Comparison of ENCODE assay signal across 23 cellular contexts in genomic region chr2:96542357-96542977, GRCh38. TPM values are rescaled to one million over a fixed set of nuclear protein-coding genes. Genes with fewer than 3 reads are reported as not detected.
A peak's percentile ranks its signal among the peaks of the same experiment; 100 is the strongest.
DNase-seq lines count a peak whose midpoint lies in the region; ATAC-seq and TF ChIP-seq lines count a peak whose summit lies in the region.
"Had no signal": no experiment of that assay in that cellular context is flagged by ENCODE, and none has a peak within 500 bp of the region (broad histone marks: within the 10 kb centered on the region; RNA-seq: fewer than 3 reads in every experiment).

No MANE protein-coding gene starts in this region.

- POLR2A ChIA-PET in MCF 10A (lab: Yijun Ruan, JAX): interaction anchor here (1.2 to 3.0 kb wide), 2 partner anchors 11 kb away, joined by 3 to 6 read pairs; no protein-coding TSS in a partner anchor

- H3K9me3 Mint-ChIP-seq in MCF 10A (ENCODE audit: unreplicated experiment) (no peaks in the 10 kb centered on the region), memory B cell (no peaks in the 10 kb centered on the region), nephron progenitor cell (peaks cover 24% of the 10 kb centered on the region)
- H3K9me3 Mint-ChIP-seq: activated naive CD4-positive, alpha-beta T cell treated with anti-CD3 and anti-CD28 coated beads, Interleukin-2, amount 10 ng/mL, durations not matched to agents 7 days and 5 days; stimulated activated naive B cell treated with anti-CD40 and anti-IgM and Interleukin-4, amounts not matched to agents 10 μg/mL and 1 μg/mL and 100 μg/mL, for 72 hours had no signal

- H3K27me3 ChIP-seq in breast epithelium: no peaks in the 10 kb centered on the region
- H3K27me3 ChIP-seq in body of pancreas: no peaks in the 10 kb centered on the region

- H3K27me3 Mint-ChIP-seq in MCF 10A (ENCODE audit: insufficient read depth, unreplicated experiment) (no peaks in the 10 kb centered on the region), T-helper 17 cell (no peaks in the 10 kb centered on the region), memory B cell (no peaks in the 10 kb centered on the region), nephron progenitor cell (ENCODE audit: low read depth, poor library complexity) (peaks cover 21% of the 10 kb centered on the region)
- H3K27me3 Mint-ChIP-seq: stimulated activated naive B cell treated with anti-CD40 and anti-IgM and Interleukin-4, amounts not matched to agents 10 μg/mL and 1 μg/mL and 100 μg/mL, for 72 hours had no signal

- 81 to 82% methylated on average over 8 of the region's 8 CpGs for WGBS in body of pancreas, 2 donors

- H3K27ac ChIP-seq in breast epithelium: peak overlapping the region; percentile 6 to 69
- H3K27ac ChIP-seq in body of pancreas: no peak overlapping the region
- H3K27ac ChIP-seq: C4-2B, thoracic aorta had no signal

- peaks cover 8% of the 10 kb centered on the region for H3K4me1 Mint-ChIP-seq in MCF 10A (ENCODE audit: insufficient read depth, unreplicated experiment)
- H3K4me1 Mint-ChIP-seq in T-helper 17 cell: peaks cover 64% of the 10 kb centered on the region
- H3K4me1 Mint-ChIP-seq in memory B cell: peaks cover 32% of the 10 kb centered on the region
- peaks cover 21% of the 10 kb centered on the region for H3K4me1 Mint-ChIP-seq in nephron progenitor cell

- DNase-seq in breast epithelium (ENCODE audit: low spot score in 2 of 2) (no peak), MCF 10A (ENCODE audit: unreplicated experiment) (no peak), T-helper 17 cell (no peak), memory B cell (ENCODE audit: low spot score in 2 of 2) (no peak), pons (ENCODE audit: low spot score) (no peak), nephron progenitor cell (no peak), body of pancreas (no peak), T1000 (lab: John Stamatoyannopoulos, UW) (no peak)
- DNase-seq: activated CD4-positive, alpha-beta T cell treated with anti-CD3 and anti-CD28 coated beads for 4 hours; activated naive CD4-positive, alpha-beta T cell treated with anti-CD3 and anti-CD28 coated beads, Interleukin-2, amount 10 ng/mL, durations not matched to agents 7 days and 5 days; caudate nucleus; DMS153; H9; Kasumi-1; mammary epithelial cell; NCI-H1694; NCI-H2171 treated with DMSO at 0.1 percent for 48 hours; stimulated activated CD4-positive, alpha-beta T cell treated with anti-CD3 and anti-CD28 coated beads, Interleukin-2, amount 100 ng/mL, for 48 hours; stimulated activated naive B cell treated with anti-CD40 and anti-IgM and Interleukin-4, amounts not matched to agents 10 μg/mL and 1 μg/mL and 100 μg/mL, for 72 hours had no signal

- H3K9me3 ChIP-seq in breast epithelium (no peaks in the 10 kb centered on the region), T-helper 17 cell (ENCODE audit: control insufficient read depth, low read length, poor library complexity, severe bottlenecking) (no peaks in the 10 kb centered on the region), body of pancreas (no peaks in the 10 kb centered on the region)
- H3K9me3 ChIP-seq: thoracic aorta had no signal

- ATAC-seq in T-helper 17 cell: no peak
- ATAC-seq in memory B cell (ENCODE audit: low read depth): no peak
- ATAC-seq in body of pancreas: no peak
- ATAC-seq: Panc1; stimulated activated naive B cell treated with anti-CD40 and anti-IgM and Interleukin-4, amounts not matched to agents 10 μg/mL and 1 μg/mL and 100 μg/mL, for 72 hours had no signal

- H3K36me3 Mint-ChIP-seq in MCF 10A (ENCODE audit: insufficient read depth, unreplicated experiment) (peaks cover 6% of the 10 kb centered on the region), T-helper 17 cell (ENCODE audit: low read depth) (peaks cover 5% of the 10 kb centered on the region), memory B cell (peaks cover 16% of the 10 kb centered on the region), nephron progenitor cell (ENCODE audit: low read depth) (peaks cover 25% of the 10 kb centered on the region)

- no TSS peak for BruUV-seq in MCF 10A (replicated peaks; lab: Mats Ljungman, UMichigan)

- H3K4me3 ChIP-seq in breast epithelium (no peak overlapping the region), body of pancreas (no peak overlapping the region)
- H3K4me3 ChIP-seq: thoracic aorta had no signal

- TF ChIP-seq POLR2A in breast epithelium (IDR thresholded peaks at IDR 0.05) (no peak), body of pancreas (IDR thresholded peaks at IDR 0.05) (no peak)

- CTCF ChIA-PET in MCF 10A (lab: Yijun Ruan, JAX): interaction anchor here (0.6 to 2.5 kb wide), 4 partner anchors 11 to 359 kb away, joined by 3 to 30 read pairs (median 4); no protein-coding TSS in a partner anchor

- TF ChIP-seq CTCF in breast epithelium (IDR thresholded peaks at IDR 0.05) (no peak), MCF 10A (IDR thresholded peaks at IDR 0.05; ENCODE audit: unreplicated experiment) (no peak), nephron progenitor cell (IDR thresholded peaks at IDR 0.05) (no peak), body of pancreas (IDR thresholded peaks at IDR 0.05) (no peak)

- H3K4me3 Mint-ChIP-seq in MCF 10A (ENCODE audit: unreplicated experiment) (no peak overlapping the region), T-helper 17 cell (peak overlapping the region; percentile 70), memory B cell (no peak overlapping the region), nephron progenitor cell (no peak overlapping the region)
- H3K4me3 Mint-ChIP-seq: activated naive CD4-positive, alpha-beta T cell treated with anti-CD3 and anti-CD28 coated beads, Interleukin-2, amount 10 ng/mL, durations not matched to agents 7 days and 5 days; H9 had no signal

- H3K4me1 ChIP-seq in breast epithelium (peaks cover 5 to 13% of the 10 kb centered on the region in 2 donors), body of pancreas (peaks cover 10% of the 10 kb centered on the region)

- H3K27ac Mint-ChIP-seq in MCF 10A (ENCODE audit: low read depth, unreplicated experiment): no peak overlapping the region
- H3K27ac Mint-ChIP-seq in T-helper 17 cell: peak overlapping the region; percentile 43
- peak overlapping the region; percentile 2 for H3K27ac Mint-ChIP-seq in memory B cell
- no peak overlapping the region for H3K27ac Mint-ChIP-seq in nephron progenitor cell
- H3K27ac Mint-ChIP-seq: activated naive CD4-positive, alpha-beta T cell treated with anti-CD3 and anti-CD28 coated beads, Interleukin-2, amount 10 ng/mL, durations not matched to agents 7 days and 5 days; H9; stimulated activated naive B cell treated with anti-CD40 and anti-IgM and Interleukin-4, amounts not matched to agents 10 μg/mL and 1 μg/mL and 100 μg/mL, for 72 hours had no signal

- intact Hi-C loops in breast epithelium (cut with DNase I; ENCODE audit: low total_unique reads) (no loop called here), MCF 10A (cut with micrococcal nuclease) (no loop called here), body of pancreas (cut with DNase I) (no loop called here)

- H3K36me3 ChIP-seq in breast epithelium (no peaks in the 10 kb centered on the region), body of pancreas (replicated peaks in 1 of 2; ENCODE audit: insufficient read depth in 1 of 2, low read depth in 2 of 2) (no peaks in the 10 kb centered on the region)

RNA-seq across cellular contexts. Expression of gene ARID5A, which starts 5.9 kb away (rescaled TPM):
- total RNA-seq in breast epithelium (100 to 1,000 TPM in 1 of 3 donors, 10 to 100 TPM in 2; 18.9 to 132 (median 56.4) TPM), MCF 10A (2022) (3.0 and 3.4 TPM in 2 replicates), T-helper 17 cell (100 to 1,000 TPM; 126 to 139 TPM), body of pancreas (1 to 10 TPM; 8.9 to 9.6 TPM)

RNA-seq across cellular contexts. Expression of gene NEURL3, which starts 37.3 kb away (rescaled TPM):
- 1 to 10 TPM in 2 of 3 donors, not detected in 1; 4.3 to 6.1 TPM for total RNA-seq in breast epithelium
- total RNA-seq in MCF 10A (2022): not detected in 2 replicates
- under 1 TPM in 1 of 2 donors, not detected in 1; 0.44 TPM for total RNA-seq in T-helper 17 cell
- total RNA-seq in body of pancreas: 10 to 100 TPM; 40.7 to 71.2 TPM
- total RNA-seq: G401, H9, mammary epithelial cell, thoracic aorta had no signal

Comparison
In these comparisons a context has a peak if more than half of its experiments do, and no peak if none do; other contexts are left out.
1. H3K27ac ChIP-seq: peak in breast epithelium (2 of 2); none in body of pancreas (0 of 4).
2. H3K27ac Mint-ChIP-seq: peak in T-helper 17 cell (single experiment) and memory B cell (single experiment); none in MCF 10A (single experiment) and nephron progenitor cell (single experiment).
3. RNA of gene NEURL3, which starts 37.3 kb away (total RNA-seq): 40.7 to 71.2 TPM in body of pancreas; 4.3 to 6.1 TPM in breast epithelium, 0.44 TPM in T-helper 17 cell and not detected in MCF 10A; every median in the first group is over 4 times any median in the second.